9 cellular contexts compared by ENCODE assay signal in the genomic region with DNA sequence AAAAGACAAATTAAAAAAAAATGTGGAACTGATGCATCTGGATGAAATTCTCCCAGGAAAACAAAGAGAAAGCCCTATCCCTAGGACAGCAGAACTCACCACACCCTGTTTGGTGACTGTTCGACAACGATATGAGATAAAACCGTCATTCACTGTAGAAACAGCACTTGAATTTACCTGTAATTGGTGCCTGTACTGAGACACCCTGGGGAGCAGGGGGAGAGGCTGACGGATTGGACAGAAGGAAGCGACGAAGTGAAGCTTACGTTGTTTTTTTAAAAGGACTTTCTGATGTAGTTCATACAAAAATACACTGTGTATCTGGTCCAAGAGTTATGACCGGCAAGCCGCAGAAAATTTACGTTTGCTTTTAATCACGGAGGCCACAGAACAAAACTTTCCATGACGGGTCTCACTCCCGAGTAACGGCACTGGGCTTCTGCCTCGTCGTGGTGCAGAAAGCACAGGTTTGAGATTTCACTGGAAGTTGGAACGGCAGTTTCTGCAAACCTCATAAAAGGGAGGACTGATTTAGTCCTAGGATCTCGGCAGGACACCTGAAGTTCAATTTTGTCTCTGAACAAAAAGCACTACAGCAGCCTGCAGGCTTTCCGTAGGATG. TPM values are rescaled to one million over a fixed set of nuclear protein-coding genes. Genes with fewer than 3 reads are reported as not detected.
DNase-seq lines count a peak whose midpoint lies in the region; ATAC-seq and TF ChIP-seq lines count a peak whose summit lies in the region.
"Had no signal": no experiment of that assay in that cellular context is flagged by ENCODE, and none has a peak within 500 bp of the region (broad histone marks: within the 10 kb centered on the region; RNA-seq: fewer than 3 reads in every experiment).

No MANE protein-coding gene starts in this region.

- peak overlapping the region; percentile 45 for H3K9ac ChIP-seq in neural cell (ENCODE audit: low read length)

- H2AFZ ChIP-seq in neural cell (ENCODE audit: low read depth, low read length), result peak overlapping the region; percentile 16

- H3K27me3 Mint-ChIP-seq in effector memory CD8-positive, alpha-beta T cell, result peaks cover 61 to 73% of the 10 kb centered on the region in 2 donors
- peaks cover 19% of the 10 kb centered on the region for H3K27me3 Mint-ChIP-seq in activated T-helper 17 cell treated with anti-CD3 and anti-CD28 coated beads, Interleukin-2, amount 50 U/mL, for 72 hours

- no peaks in the 10 kb centered on the region for H3K9me3 Mint-ChIP-seq in effector memory CD8-positive, alpha-beta T cell
- H3K9me3 Mint-ChIP-seq in activated T-helper 17 cell treated with anti-CD3 and anti-CD28 coated beads, Interleukin-2, amount 50 U/mL, for 72 hours, result no peaks in the 10 kb centered on the region

- no peaks in the 10 kb centered on the region for H3K4me1 Mint-ChIP-seq in effector memory CD8-positive, alpha-beta T cell (ENCODE audit: low read depth in 2 of 2)
- no peaks in the 10 kb centered on the region for H3K4me1 Mint-ChIP-seq in activated T-helper 17 cell treated with anti-CD3 and anti-CD28 coated beads, Interleukin-2, amount 50 U/mL, for 72 hours

- no peak for DNase-seq in AG09309 (ENCODE audit: low read depth)
- DNase-seq in MG63, result no peak
- DNase-seq in dermis microvascular lymphatic vessel endothelial cell (ENCODE audit: low read depth in 2 of 2), result peak; percentile 41 to 71
- DNase-seq in effector memory CD8-positive, alpha-beta T cell, result no peak
- no peak for DNase-seq in OCI-M1 (lab: John Stamatoyannopoulos, UW)
- DNase-seq: dorsolateral prefrontal cortex had no signal

- no peaks in the 10 kb centered on the region for H3K9me2 ChIP-seq in neural cell (ENCODE audit: insufficient read depth, low read length)

- ATAC-seq in effector memory CD8-positive, alpha-beta T cell (replicated peaks), result no peak
- ATAC-seq in GM18873 (IDR thresholded peaks at IDR 0.05; ENCODE audit: low FRiP score, unreplicated experiment), result no peak
- no peak for ATAC-seq in activated T-helper 17 cell treated with anti-CD3 and anti-CD28 coated beads, Interleukin-2, amount 50 U/mL, for 72 hours (replicated peaks)

- H3K27me3 ChIP-seq in MG63 (no peaks in the 10 kb centered on the region), neural cell (ENCODE audit: insufficient read depth, low read depth, low read length) (no peaks in the 10 kb centered on the region)

- no peaks in the 10 kb centered on the region for H3K36me3 Mint-ChIP-seq in effector memory CD8-positive, alpha-beta T cell (ENCODE audit: insufficient read depth)
- no peaks in the 10 kb centered on the region for H3K36me3 Mint-ChIP-seq in activated T-helper 17 cell treated with anti-CD3 and anti-CD28 coated beads, Interleukin-2, amount 50 U/mL, for 72 hours (ENCODE audit: low read depth)

- TF ChIP-seq CTCF in AG09309 (IDR thresholded peaks at IDR 0.05; ENCODE audit: control insufficient read depth, insufficient read depth, low read depth, low read length, missing control alignments) (no peak), neural cell (IDR thresholded peaks at IDR 0.05; ENCODE audit: poor library complexity, severe bottlenecking) (no peak)

- no peak overlapping the region for H3K4me3 Mint-ChIP-seq in effector memory CD8-positive, alpha-beta T cell
- no peak overlapping the region for H3K4me3 Mint-ChIP-seq in activated T-helper 17 cell treated with anti-CD3 and anti-CD28 coated beads, Interleukin-2, amount 50 U/mL, for 72 hours

- no peak for TF ChIP-seq RAD21 in neural cell (conservative IDR thresholded peaks at IDR 0.05)

- peaks cover 26% of the 10 kb centered on the region for H3K36me3 ChIP-seq in MG63
- H3K36me3 ChIP-seq in neural cell (ENCODE audit: insufficient read depth, low read length), result no peaks in the 10 kb centered on the region

- no peaks in the 10 kb centered on the region for H3K9me3 ChIP-seq in MG63
- no peaks in the 10 kb centered on the region for H3K9me3 ChIP-seq in neural cell (ENCODE audit: low read length)

- H3K4me3 ChIP-seq in AG09309 (ENCODE audit: control insufficient read depth, low read depth, low read length) (peak overlapping the region; percentile 27), MG63 (peak overlapping the region; percentile 25), neural cell (ENCODE audit: low read length) (peak overlapping the region; percentile 58)

- peak overlapping the region; percentile 59 for H3K4me2 ChIP-seq in neural cell (ENCODE audit: low read length)

- peak overlapping the region; percentile 53 for H3K27ac ChIP-seq in neural cell (ENCODE audit: low read length)
- H3K27ac ChIP-seq: dorsolateral prefrontal cortex had no signal

- H3F3A ChIP-seq in neural cell (ENCODE audit: insufficient read depth, low read length, poor library complexity, severe bottlenecking), result no peaks in the 10 kb centered on the region

- no peak overlapping the region for H3K27ac Mint-ChIP-seq in effector memory CD8-positive, alpha-beta T cell
- H3K27ac Mint-ChIP-seq in activated T-helper 17 cell treated with anti-CD3 and anti-CD28 coated beads, Interleukin-2, amount 50 U/mL, for 72 hours, result no peak overlapping the region

- no peaks in the 10 kb centered on the region for H4K20me1 ChIP-seq in neural cell (ENCODE audit: insufficient read depth)

- peaks cover 62% of the 10 kb centered on the region for H3K79me2 ChIP-seq in neural cell (replicated peaks; ENCODE audit: insufficient read depth, low read length)

- TF ChIP-seq EP300 in neural cell (conservative IDR thresholded peaks at IDR 0.05; ENCODE audit: poor library complexity, severe bottlenecking), result no peak

TF ChIP-seq in neural cell, 6 proteins besides CTCF, POLR2A, EP300 and RAD21:
- TF ChIP-seq POLR2AphosphoS5 (IDR thresholded peaks at IDR 0.05), result no peak
- TF ChIP-seq SMC3 (conservative IDR thresholded peaks at IDR 0.05; ENCODE audit: poor library complexity), result no peak
- no peak for TF ChIP-seq MXI1 (conservative IDR thresholded peaks at IDR 0.05; ENCODE audit: poor library complexity, severe bottlenecking)
- TF ChIP-seq EZH2 (IDR thresholded peaks at IDR 0.05; ENCODE audit: borderline replicate concordance, insufficient read depth, low read length, poor library complexity, severe bottlenecking), result no peak
- no peak for TF ChIP-seq TAF1 (IDR thresholded peaks at IDR 0.05; ENCODE audit: low read depth)
- TF ChIP-seq, protein P1, sequence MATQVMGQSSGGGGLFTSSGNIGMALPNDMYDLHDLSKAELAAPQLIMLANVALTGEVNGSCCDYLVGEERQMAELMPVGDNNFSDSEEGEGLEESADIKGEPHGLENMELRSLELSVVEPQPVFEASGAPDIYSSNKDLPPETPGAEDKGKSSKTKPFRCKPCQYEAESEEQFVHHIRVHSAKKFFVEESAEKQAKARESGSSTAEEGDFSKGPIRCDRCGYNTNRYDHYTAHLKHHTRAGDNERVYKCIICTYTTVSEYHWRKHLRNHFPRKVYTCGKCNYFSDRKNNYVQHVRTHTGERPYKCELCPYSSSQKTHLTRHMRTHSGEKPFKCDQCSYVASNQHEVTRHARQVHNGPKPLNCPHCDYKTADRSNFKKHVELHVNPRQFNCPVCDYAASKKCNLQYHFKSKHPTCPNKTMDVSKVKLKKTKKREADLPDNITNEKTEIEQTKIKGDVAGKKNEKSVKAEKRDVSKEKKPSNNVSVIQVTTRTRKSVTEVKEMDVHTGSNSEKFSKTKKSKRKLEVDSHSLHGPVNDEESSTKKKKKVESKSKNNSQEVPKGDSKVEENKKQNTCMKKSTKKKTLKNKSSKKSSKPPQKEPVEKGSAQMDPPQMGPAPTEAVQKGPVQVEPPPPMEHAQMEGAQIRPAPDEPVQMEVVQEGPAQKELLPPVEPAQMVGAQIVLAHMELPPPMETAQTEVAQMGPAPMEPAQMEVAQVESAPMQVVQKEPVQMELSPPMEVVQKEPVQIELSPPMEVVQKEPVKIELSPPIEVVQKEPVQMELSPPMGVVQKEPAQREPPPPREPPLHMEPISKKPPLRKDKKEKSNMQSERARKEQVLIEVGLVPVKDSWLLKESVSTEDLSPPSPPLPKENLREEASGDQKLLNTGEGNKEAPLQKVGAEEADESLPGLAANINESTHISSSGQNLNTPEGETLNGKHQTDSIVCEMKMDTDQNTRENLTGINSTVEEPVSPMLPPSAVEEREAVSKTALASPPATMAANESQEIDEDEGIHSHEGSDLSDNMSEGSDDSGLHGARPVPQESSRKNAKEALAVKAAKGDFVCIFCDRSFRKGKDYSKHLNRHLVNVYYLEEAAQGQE (IDR thresholded peaks at IDR 0.05; ENCODE audit: borderline replicate concordance), result no peak
TF ChIP-seq in neural cell: peak in this region for 0.

RNA-seq across cellular contexts. Expression of gene NXN, which starts 9.7 kb away (rescaled TPM):
- 95.7 and 100 TPM in 2 replicates for total RNA-seq in MG63 (2014; rRNA removed; shearing (Covaris generic); ENCODE audit: low replicate concordance)
- 91.7 and 163 TPM in 2 replicates for total RNA-seq in dermis microvascular lymphatic vessel endothelial cell
- 14.8 and 17.9 TPM in 2 replicates for polyA plus RNA-seq in neural cell
- 29.0 and 29.6 TPM in 2 replicates for polyA minus RNA-seq in neural cell
- under 1 TPM; 0.37 to 0.95 TPM for total RNA-seq in activated T-helper 17 cell treated with anti-CD3 and anti-CD28 coated beads, Interleukin-2, amount 50 U/mL, for 72 hours

RNA-seq across cellular contexts. Expression of gene TIMM22, which starts 27.1 kb away (rescaled TPM):
- 16.0 and 22.8 TPM in 2 replicates for total RNA-seq in MG63 (2014; rRNA removed; shearing (Covaris generic); ENCODE audit: low replicate concordance)
- total RNA-seq in dermis microvascular lymphatic vessel endothelial cell, result 14.0 and 15.6 TPM in 2 replicates
- polyA plus RNA-seq in neural cell, result 16.0 and 16.7 TPM in 2 replicates
- polyA minus RNA-seq in neural cell, result 18.3 and 18.6 TPM in 2 replicates
- total RNA-seq in activated T-helper 17 cell treated with anti-CD3 and anti-CD28 coated beads, Interleukin-2, amount 50 U/mL, for 72 hours, result 10 to 100 TPM in 1 of 2 donors, 1 to 10 TPM in 1; 6.6 to 12.9 TPM

Comparison
In these comparisons a context has a peak if more than half of its experiments do, and no peak if none do; other contexts are left out.
1. DNase-seq: peak in dermis microvascular lymphatic vessel endothelial cell (2 of 2); none in AG09309 (single experiment), MG63 (single experiment), effector memory CD8-positive, alpha-beta T cell (0 of 3) and OCI-M1 (single experiment).
2. RNA of gene NXN, which starts 9.7 kb away (total RNA-seq): 95.7 to 100 TPM in MG63 and 91.7 to 163 TPM in dermis microvascular lymphatic vessel endothelial cell; 0.37 to 0.95 TPM in activated T-helper 17 cell treated with anti-CD3 and anti-CD28 coated beads, Interleukin-2, amount 50 U/mL, for 72 hours; every median in the first group is over 10 times any median in the second.
3. Peak in every context shown above with its lines, with median percentiles within 50 percentile points of each other: H3K4me3 ChIP-seq.